Comparison of ENCODE assay signal across 15 cellular contexts in the genomic region with DNA sequence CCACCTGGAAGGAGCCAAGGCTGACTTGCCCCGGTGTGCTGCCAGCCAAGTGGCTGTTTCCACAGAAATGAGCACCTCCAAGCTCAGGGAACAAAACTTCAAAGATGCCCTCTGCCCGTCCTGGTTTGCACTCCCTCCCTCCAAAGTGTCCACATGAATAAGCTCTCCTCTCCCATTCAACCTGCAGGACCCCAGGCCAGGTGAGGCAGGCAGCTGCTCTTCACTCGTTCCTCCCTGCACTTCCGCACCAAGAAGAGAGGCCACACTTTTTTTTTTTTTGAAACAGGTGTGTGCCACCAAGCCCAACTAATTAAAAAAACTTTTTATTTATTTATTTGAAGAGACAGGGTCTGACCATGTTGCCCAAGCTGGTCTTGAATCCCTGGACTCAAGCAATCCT. TPM values are rescaled to one million over a fixed set of nuclear protein-coding genes. Genes with fewer than 3 reads are reported as not detected.
DNase-seq lines count a peak whose midpoint lies in the region; ATAC-seq and TF ChIP-seq lines count a peak whose summit lies in the region.
"Had no signal": no experiment of that assay in that cellular context is flagged by ENCODE, and none has a peak within 500 bp of the region (broad histone marks: within the 10 kb centered on the region; RNA-seq: fewer than 3 reads in every experiment).

No MANE protein-coding gene starts in this region.

- no peak for TF ChIP-seq CTCF in GM23338 (conservative IDR thresholded peaks at IDR 0.05; ENCODE audit: low read depth in 2 of 2)
- no peak for TF ChIP-seq CTCF in lower lobe of right lung (IDR thresholded peaks at IDR 0.05)
- no peak for TF ChIP-seq CTCF in stomach (IDR thresholded peaks at IDR 0.05)

- no peaks in the 10 kb centered on the region for H3K36me3 ChIP-seq in GM23338 (ENCODE audit: insufficient read depth)
- H3K36me3 ChIP-seq in lower lobe of right lung, result no peaks in the 10 kb centered on the region
- H3K36me3 ChIP-seq in stomach, result no peaks in the 10 kb centered on the region
- H3K36me3 ChIP-seq in SJCRH30, result no peaks in the 10 kb centered on the region
- H3K36me3 ChIP-seq: BE2C, gastrocnemius medialis had no signal

- peaks cover 19% of the 10 kb centered on the region; the same call in 2 of the 3 replicates for H3K9me3 Mint-ChIP-seq in GM23338
- H3K9me3 Mint-ChIP-seq: activated T-helper 1 cell treated with anti-CD3 and anti-CD28 coated beads, Interleukin-12 subunit alpha, Interleukin-12 subunit beta, Interleukin-2, Interleukin-4 antibody, amounts not matched to agents 30 ng/mL and 10 ng/mL and 1 ng/mL, durations not matched to agents 14 hours and 24 hours and 36 hours had no signal

- no peaks in the 10 kb centered on the region for H4K20me1 ChIP-seq in GM23338 (replicated peaks; ENCODE audit: insufficient read depth)

- peaks cover 30% of the 10 kb centered on the region for H3K4me1 Mint-ChIP-seq in GM23338

- WGBS in stomach, 5 donors, result 79 to 93% (median 86%) methylated on average over 4 of the region's 4 CpGs

- intact Hi-C loops in lower lobe of right lung (cut with DNase I) (no loop called here), stomach (cut with DNase I; ENCODE audit: low total_unique reads) (no loop called here), sciatic nerve (cut with DNase I) (no loop called here)

- no peak overlapping the region for H3K4me2 ChIP-seq in GM23338

- H3K79me2 ChIP-seq in GM23338 (replicated peaks; ENCODE audit: insufficient read depth), result no peaks in the 10 kb centered on the region

- H3K9me2 ChIP-seq in GM23338 (ENCODE audit: insufficient read depth), result no peaks in the 10 kb centered on the region

- H2AFZ ChIP-seq in GM23338, result peak overlapping the region; percentile 66; the same call in 1 of the 2 replicates

- H3K27me3 Mint-ChIP-seq in GM23338 (ENCODE audit: insufficient read depth, low read depth, poor library complexity), result peaks cover 27% of the 10 kb centered on the region

- H3K36me3 Mint-ChIP-seq in GM23338 (ENCODE audit: low read depth), result peaks cover 7% of the 10 kb centered on the region; the same call in 2 of the 3 replicates

- no peaks in the 10 kb centered on the region for H3K9me3 ChIP-seq in lower lobe of right lung
- no peaks in the 10 kb centered on the region for H3K9me3 ChIP-seq in stomach
- no peaks in the 10 kb centered on the region for H3K9me3 ChIP-seq in SJCRH30 (replicated peaks)
- H3K9me3 ChIP-seq: BE2C, gastrocnemius medialis had no signal

- no peak for TF ChIP-seq EP300 in stomach (IDR thresholded peaks at IDR 0.05)

- peak overlapping the region; percentile 86; the same call in 1 of the 2 replicates for H3K27ac Mint-ChIP-seq in GM23338
- H3K27ac Mint-ChIP-seq: activated CD8-positive, alpha-beta T cell treated with anti-CD3 and anti-CD28 coated beads, Interleukin-2, amount 10 ng/mL, durations not matched to agents 7 days and 5 days; activated T-helper 1 cell treated with anti-CD3 and anti-CD28 coated beads, Interleukin-12 subunit alpha, Interleukin-12 subunit beta, Interleukin-2, Interleukin-4 antibody, amounts not matched to agents 30 ng/mL and 10 ng/mL and 1 ng/mL, durations not matched to agents 14 hours and 24 hours and 36 hours had no signal

- H3K27me3 ChIP-seq in GM23338 (ENCODE audit: insufficient read depth), result no peaks in the 10 kb centered on the region
- H3K27me3 ChIP-seq in lower lobe of right lung (ENCODE audit: low read depth), result no peaks in the 10 kb centered on the region
- no peaks in the 10 kb centered on the region for H3K27me3 ChIP-seq in stomach
- H3K27me3 ChIP-seq in SJCRH30, result no peaks in the 10 kb centered on the region
- H3K27me3 ChIP-seq: BE2C, gastrocnemius medialis had no signal

- H3K4me1 ChIP-seq in GM23338 (ENCODE audit: insufficient read depth) (peaks cover 25% of the 10 kb centered on the region), lower lobe of right lung (peaks cover 52% of the 10 kb centered on the region), stomach (peaks cover 7 to 47% (median 30%) of the 10 kb centered on the region in 4 donors), SJCRH30 (peaks cover 21% of the 10 kb centered on the region)
- H3K4me1 ChIP-seq: BE2C had no signal

- no peak for ATAC-seq in GM23338
- ATAC-seq in lower lobe of right lung, result no peak
- no peak for ATAC-seq in sciatic nerve

- peaks cover 14% of the 10 kb centered on the region for H3F3A ChIP-seq in GM23338 (replicated peaks; ENCODE audit: low read depth)

- H3K27ac ChIP-seq in GM23338 (ENCODE audit: low read depth) (no peak overlapping the region), lower lobe of right lung (peak overlapping the region; percentile 74), stomach (peak overlapping the region in 4 of 5 donors; percentile 55 to 79 (median 70)), SJCRH30 (no peak overlapping the region; the same call in 1 of the 2 replicates)

- H3K4me3 ChIP-seq in GM23338 (no peak overlapping the region), lower lobe of right lung (no peak overlapping the region), stomach (no peak overlapping the region), SJCRH30 (no peak overlapping the region)
- H3K4me3 ChIP-seq: gastrocnemius medialis, lung had no signal

- no peak for TF ChIP-seq POLR2A in stomach (IDR thresholded peaks at IDR 0.05)

- H3K4me3 Mint-ChIP-seq in GM23338, result no peak overlapping the region
- H3K4me3 Mint-ChIP-seq: activated CD8-positive, alpha-beta T cell treated with anti-CD3 and anti-CD28 coated beads, Interleukin-2, amount 10 ng/mL, durations not matched to agents 7 days and 5 days; activated T-helper 1 cell treated with anti-CD3 and anti-CD28 coated beads, Interleukin-12 subunit alpha, Interleukin-12 subunit beta, Interleukin-2, Interleukin-4 antibody, amounts not matched to agents 30 ng/mL and 10 ng/mL and 1 ng/mL, durations not matched to agents 14 hours and 24 hours and 36 hours had no signal

- DNase-seq in GM23338 (ENCODE audit: low spot score) (no peak), RPMI8226 (peak; percentile 72), lower lobe of right lung (no peak), stomach (no peak), NCI-H2171 (lab: John Stamatoyannopoulos, UW) (no peak), SJCRH30 (no peak), sciatic nerve (ENCODE audit: low spot score) (no peak)
- DNase-seq: BE2C, cerebellar nuclear complex, DMS153, NCI-H1694 treated with DMSO at 0.1 percent for 48 hours had no signal

TF ChIP-seq in GM23338, 12 proteins besides CTCF, POLR2A, EP300 and RAD21 (continues in another document):
- no peak for TF ChIP-seq NANOG (IDR thresholded peaks at IDR 0.05; ENCODE audit: borderline replicate concordance)

RNA-seq across cellular contexts. Expression of a gene that starts 18.5 kb away (rescaled TPM):
- total RNA-seq in GM23338 (2014; rRNA removed; shearing (Covaris generic)), result 308 and 319 TPM in 2 replicates
- polyA plus RNA-seq in GM23338 (2016; fragmentation: Nextera tagmentation; extraction: Ambion mirVana) (84.0 and 92.5 TPM in 2 replicates), stomach (10 to 100 TPM; 53.5 to 62.4 (median 56.2) TPM)
- total RNA-seq in lower lobe of right lung (169 TPM), stomach (100 to 1,000 TPM in 4 of 5 donors, 10 to 100 TPM in 1; 60.0 to 372 (median 258) TPM), sciatic nerve (387 TPM)
- total RNA-seq in SJCRH30 (2014; rRNA removed; shearing (Covaris generic)), result 157 and 169 TPM in 2 replicates

Comparison
In these comparisons a context has a peak if more than half of its experiments do, and no peak if none do; other contexts are left out.
1. H3K27ac ChIP-seq: peak in lower lobe of right lung (single experiment) and stomach (4 of 5); none in GM23338 (single experiment) and SJCRH30 (single experiment).